In genomic region chrY:7723991-7724632, GRCh38 we compare ENCODE assay signal across 16 cellular contexts.
DNase-seq lines count a peak whose midpoint lies in the region; ATAC-seq, FAIRE-seq and TF ChIP-seq lines count a peak whose summit lies in the region.
"Had no signal": no experiment of that assay in that cellular context is flagged by ENCODE, and none has a peak within 500 bp of the region (broad histone marks: within the 10 kb centered on the region; RNA-seq: fewer than 3 reads in every experiment).

No MANE protein-coding gene starts in this region.

- H3K27me3 ChIP-seq in CD4-positive, CD25-positive, alpha-beta regulatory T cell (ENCODE audit: control insufficient read depth, insufficient read depth, low read length) = no peaks in the 10 kb centered on the region
- no peaks in the 10 kb centered on the region for H3K27me3 ChIP-seq in astrocyte (ENCODE audit: insufficient read depth, low read length)
- H3K27me3 ChIP-seq in osteoblast (ENCODE audit: insufficient read depth, low read length) = no peaks in the 10 kb centered on the region

- DNase-seq in CD4-positive, CD25-positive, alpha-beta regulatory T cell = no peak
- DNase-seq in GM20000 (ENCODE audit: low spot score) (peak; percentile 17), astrocyte (ENCODE audit: low read depth) (no peak), osteoblast (ENCODE audit: insufficient read length, low spot score, missing footprints) (no peak), DMS79 treated with DMSO at 0.1 percent for 48 hours (lab: John Stamatoyannopoulos, UW) (no peak)
- DNase-seq in activated CD4-positive, CD25-positive, alpha-beta regulatory T cell (lab: John Stamatoyannopoulos, UW) = no peak
- DNase-seq: activated CD4-positive, alpha-beta memory T cell treated with anti-CD3 and anti-CD28 coated beads for 36 hours; activated naive CD8-positive, alpha-beta T cell treated with anti-CD3 and anti-CD28 coated beads, Interleukin-2, amount 10 ng/mL, durations not matched to agents 7 days and 5 days; dermis blood vessel endothelial cell; DND-41; kidney; NCI-H1436 treated with DMSO at 0.1 percent for 48 hours had no signal

- no peak overlapping the region for H3K4me3 Mint-ChIP-seq in CD4-positive, CD25-positive, alpha-beta regulatory T cell
- no peak overlapping the region for H3K4me3 Mint-ChIP-seq in astrocyte (ENCODE audit: unreplicated experiment)
- H3K4me3 Mint-ChIP-seq: activated CD4-positive, alpha-beta memory T cell treated with anti-CD3 and anti-CD28 coated beads for 36 hours; activated naive CD8-positive, alpha-beta T cell treated with anti-CD3 and anti-CD28 coated beads, Interleukin-2, amount 10 ng/mL, durations not matched to agents 7 days and 5 days; natural killer cell treated with Interleukin-12 subunit alpha and Interleukin-12 subunit beta and Interleukin-15 and Interleukin-18, amount 100 ng/mL, for 72 hours had no signal

- H3K4me2 ChIP-seq in astrocyte (ENCODE audit: low read length) (peak overlapping the region; percentile 11), osteoblast (ENCODE audit: insufficient read depth, low read length) (no peak overlapping the region)

- TF ChIP-seq CTCF in GM20000 (IDR thresholded peaks at IDR 0.05; ENCODE audit: extremely low read depth, missing control alignments) = no peak
- TF ChIP-seq CTCF in astrocyte (IDR thresholded peaks at IDR 0.05; ENCODE audit: insufficient read depth, low read depth, low read length) = no peak
- no peak for TF ChIP-seq CTCF in osteoblast (IDR thresholded peaks at IDR 0.05; ENCODE audit: extremely low read depth, low read depth, low read length)

- no peak for FAIRE-seq in astrocyte (lab: Jason Lieb, UNC)
- FAIRE-seq: kidney had no signal

- no peak overlapping the region for H3K9ac ChIP-seq in astrocyte (ENCODE audit: low read length)

- H3K27ac ChIP-seq in CD4-positive, CD25-positive, alpha-beta regulatory T cell (ENCODE audit: insufficient read depth, low read length, poor library complexity, severe bottlenecking) = no peak overlapping the region
- no peak overlapping the region for H3K27ac ChIP-seq in astrocyte (ENCODE audit: low read depth, low read length)
- H3K27ac ChIP-seq in osteoblast (ENCODE audit: low read depth, low read length) = no peak overlapping the region

- no peaks in the 10 kb centered on the region for H3K4me1 Mint-ChIP-seq in CD4-positive, CD25-positive, alpha-beta regulatory T cell
- peaks cover 16% of the 10 kb centered on the region for H3K4me1 Mint-ChIP-seq in astrocyte (ENCODE audit: low read depth, unreplicated experiment)
- H3K4me1 Mint-ChIP-seq: activated naive CD8-positive, alpha-beta T cell treated with anti-CD3 and anti-CD28 coated beads, Interleukin-2, amount 10 ng/mL, durations not matched to agents 7 days and 5 days had no signal

- peak; percentile 31 to 42 for ATAC-seq in CD4-positive, CD25-positive, alpha-beta regulatory T cell (ENCODE audit: low read depth in 2 of 2)
- ATAC-seq in HG03432 (IDR thresholded peaks at IDR 0.05; ENCODE audit: unreplicated experiment) (peak; percentile 89), GM18909 (IDR thresholded peaks at IDR 0.05; ENCODE audit: poor library complexity, unreplicated experiment) (no peak)
- ATAC-seq: natural killer cell treated with Interleukin-12 subunit alpha and Interleukin-12 subunit beta and Interleukin-15 and Interleukin-18, amount 100 ng/mL, for 72 hours; SK-N-SH treated with all-trans-retinoic acid at 6 μM for 48 hours had no signal

- no peaks in the 10 kb centered on the region for H3K9me3 Mint-ChIP-seq in CD4-positive, CD25-positive, alpha-beta regulatory T cell
- no peaks in the 10 kb centered on the region for H3K9me3 Mint-ChIP-seq in astrocyte (ENCODE audit: unreplicated experiment)
- H3K9me3 Mint-ChIP-seq: activated CD4-positive, alpha-beta memory T cell treated with anti-CD3 and anti-CD28 coated beads for 36 hours; activated naive CD8-positive, alpha-beta T cell treated with anti-CD3 and anti-CD28 coated beads, Interleukin-2, amount 10 ng/mL, durations not matched to agents 7 days and 5 days; natural killer cell treated with Interleukin-12 subunit alpha and Interleukin-12 subunit beta and Interleukin-15 and Interleukin-18, amount 100 ng/mL, for 72 hours had no signal

- H3K9me3 ChIP-seq in CD4-positive, CD25-positive, alpha-beta regulatory T cell (ENCODE audit: control insufficient read depth in 2 of 2, low read length in 2 of 2) = no peaks in the 10 kb centered on the region
- H3K9me3 ChIP-seq in astrocyte (ENCODE audit: insufficient read depth, low read depth, low read length) = no peaks in the 10 kb centered on the region
- no peaks in the 10 kb centered on the region for H3K9me3 ChIP-seq in osteoblast (ENCODE audit: low read depth, low read length)

- H3K4me1 ChIP-seq in CD4-positive, CD25-positive, alpha-beta regulatory T cell (ENCODE audit: control insufficient read depth, insufficient read depth, low read length, poor library complexity, severe bottlenecking) = no peaks in the 10 kb centered on the region
- H3K4me1 ChIP-seq in astrocyte (ENCODE audit: insufficient read depth, low read length) (peaks cover 6% of the 10 kb centered on the region), osteoblast (ENCODE audit: insufficient read depth, low read length) (no peaks in the 10 kb centered on the region)

- peak overlapping the region in 1 of 3 donors; percentile 69 for H3K27ac Mint-ChIP-seq in CD4-positive, CD25-positive, alpha-beta regulatory T cell
- peak overlapping the region; percentile 93 for H3K27ac Mint-ChIP-seq in astrocyte (ENCODE audit: unreplicated experiment)
- H3K27ac Mint-ChIP-seq: activated CD4-positive, alpha-beta memory T cell treated with anti-CD3 and anti-CD28 coated beads for 36 hours; activated naive CD8-positive, alpha-beta T cell treated with anti-CD3 and anti-CD28 coated beads, Interleukin-2, amount 10 ng/mL, durations not matched to agents 7 days and 5 days; natural killer cell treated with Interleukin-12 subunit alpha and Interleukin-12 subunit beta and Interleukin-15 and Interleukin-18, amount 100 ng/mL, for 72 hours had no signal

- no peaks in the 10 kb centered on the region for H3K79me2 ChIP-seq in astrocyte (ENCODE audit: insufficient read depth, low read length)
- no peaks in the 10 kb centered on the region for H3K79me2 ChIP-seq in osteoblast (ENCODE audit: insufficient read depth, low read length)

- H2AFZ ChIP-seq in astrocyte (ENCODE audit: low read depth, low read length) (no peak overlapping the region), osteoblast (ENCODE audit: low read length) (no peak overlapping the region)

- H3K27me3 Mint-ChIP-seq in CD4-positive, CD25-positive, alpha-beta regulatory T cell = peaks cover 2% of the 10 kb centered on the region
- H3K27me3 Mint-ChIP-seq in astrocyte (ENCODE audit: low read depth, unreplicated experiment) = no peaks in the 10 kb centered on the region
- H3K27me3 Mint-ChIP-seq: activated CD4-positive, alpha-beta memory T cell treated with anti-CD3 and anti-CD28 coated beads for 36 hours; activated naive CD8-positive, alpha-beta T cell treated with anti-CD3 and anti-CD28 coated beads, Interleukin-2, amount 10 ng/mL, durations not matched to agents 7 days and 5 days; natural killer cell treated with Interleukin-12 subunit alpha and Interleukin-12 subunit beta and Interleukin-15 and Interleukin-18, amount 100 ng/mL, for 72 hours had no signal

- no peaks in the 10 kb centered on the region for H3K36me3 ChIP-seq in CD4-positive, CD25-positive, alpha-beta regulatory T cell (ENCODE audit: control insufficient read depth, insufficient read depth, low read length)
- H3K36me3 ChIP-seq in astrocyte (ENCODE audit: insufficient read depth, low read length) (no peaks in the 10 kb centered on the region), osteoblast (ENCODE audit: insufficient read depth, low read length) (no peaks in the 10 kb centered on the region)

- H4K20me1 ChIP-seq in astrocyte (ENCODE audit: insufficient read depth, low read length) = no peaks in the 10 kb centered on the region
- H4K20me1 ChIP-seq in osteoblast (ENCODE audit: insufficient read depth, low read length) = no peaks in the 10 kb centered on the region

- H3K36me3 Mint-ChIP-seq in CD4-positive, CD25-positive, alpha-beta regulatory T cell = no peaks in the 10 kb centered on the region
- no peaks in the 10 kb centered on the region for H3K36me3 Mint-ChIP-seq in astrocyte (ENCODE audit: low read depth, unreplicated experiment)
- H3K36me3 Mint-ChIP-seq: activated CD4-positive, alpha-beta memory T cell treated with anti-CD3 and anti-CD28 coated beads for 36 hours; activated naive CD8-positive, alpha-beta T cell treated with anti-CD3 and anti-CD28 coated beads, Interleukin-2, amount 10 ng/mL, durations not matched to agents 7 days and 5 days; natural killer cell treated with Interleukin-12 subunit alpha and Interleukin-12 subunit beta and Interleukin-15 and Interleukin-18, amount 100 ng/mL, for 72 hours had no signal

- H3K4me3 ChIP-seq in CD4-positive, CD25-positive, alpha-beta regulatory T cell (ENCODE audit: low read depth, low read length) = no peak overlapping the region
- H3K4me3 ChIP-seq in astrocyte (ENCODE audit: insufficient read depth, low read depth, low read length) (no peak overlapping the region), osteoblast (ENCODE audit: insufficient read depth, low read length) (no peak overlapping the region)
